ENCODE assay signal across 7 cellular contexts in the genomic region with DNA sequence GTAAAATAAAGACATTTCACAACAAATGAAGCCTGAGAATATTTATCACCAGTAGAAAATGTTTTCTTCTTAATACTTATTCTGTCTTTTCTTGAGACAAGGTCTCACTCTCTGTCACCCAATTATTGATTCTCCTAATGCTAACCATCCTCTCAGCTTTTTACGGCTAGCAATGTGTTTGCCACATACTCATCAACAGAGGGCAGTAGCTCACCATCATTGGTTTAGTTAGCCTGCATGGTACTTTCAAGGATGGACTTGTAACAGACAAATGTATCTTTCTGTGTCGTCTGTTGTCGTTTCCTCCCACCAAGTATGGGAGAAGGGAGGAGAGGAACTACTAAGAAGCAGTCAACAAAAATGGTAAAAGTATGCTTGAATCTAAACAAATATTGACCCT. TPM values are rescaled to one million over a fixed set of nuclear protein-coding genes. Genes with fewer than 3 reads are reported as not detected.
DNase-seq lines count a peak whose midpoint lies in the region; ATAC-seq and TF ChIP-seq lines count a peak whose summit lies in the region.

No MANE protein-coding gene starts in this region.

- H3K27me3 Mint-ChIP-seq in activated B cell treated with CpG ODN at 0.5 μM for 24 hours, result peaks cover 29% of the 10 kb centered on the region
- H3K27me3 Mint-ChIP-seq in neural progenitor cell (ENCODE audit: insufficient read depth, low read depth), result peaks cover 25% of the 10 kb centered on the region

- TF ChIP-seq CTCF in DOHH2 (IDR thresholded peaks at IDR 0.05; ENCODE audit: low read depth, low read length, poor library complexity, severe bottlenecking), result peak; percentile 66
- peak; percentile 76 for TF ChIP-seq CTCF in activated B cell treated with CpG ODN at 0.5 μM for 24 hours (IDR thresholded peaks at IDR 0.05)
- TF ChIP-seq CTCF in neural progenitor cell (IDR thresholded peaks at IDR 0.05), result peak; percentile 86

- no peak overlapping the region for H3K27ac ChIP-seq in DOHH2 (ENCODE audit: low read depth, low read length)
- no peak overlapping the region for H3K27ac ChIP-seq in neural progenitor cell

- no peaks in the 10 kb centered on the region for H3K9me2 ChIP-seq in DOHH2 (replicated peaks; ENCODE audit: control insufficient read depth, low read length)

- H3K27me3 ChIP-seq in DOHH2 (ENCODE audit: control insufficient read depth, low read length), result peaks cover 19% of the 10 kb centered on the region
- H3K27me3 ChIP-seq in neural progenitor cell, result peaks cover 39% of the 10 kb centered on the region

- H3F3A ChIP-seq in DOHH2 (ENCODE audit: control insufficient read depth, insufficient read depth), result no peaks in the 10 kb centered on the region
- peaks cover 6% of the 10 kb centered on the region for H3F3A ChIP-seq in neural progenitor cell (ENCODE audit: low read depth)

- CTCF ChIA-PET in activated B cell treated with CpG ODN at 0.5 μM for 24 hours (lab: Charles Lee), result interaction anchor here (0.6 to 5.6 kb wide), 21 partner anchors 8 to 593 kb away, joined by 3 to 440 read pairs (median 7); partner anchors contain the start of genes NDUFB6, RIGI, SMIM27 and TOPORS

- H3K4me3 Mint-ChIP-seq in activated B cell treated with CpG ODN at 0.5 μM for 24 hours (no peak overlapping the region), neural progenitor cell (no peak overlapping the region)

- peak overlapping the region; percentile 48 for H3K4me2 ChIP-seq in DOHH2 (ENCODE audit: low read length)
- peak overlapping the region; percentile 14 for H3K4me2 ChIP-seq in neural progenitor cell

- POLR2A ChIA-PET in activated B cell treated with CpG ODN at 0.5 μM for 24 hours (lab: Charles Lee), result interaction anchor here (0.7 to 2.4 kb wide), 3 partner anchors 194 to 201 kb away, joined by 3 to 6 read pairs (median 4); partner anchors contain the start of gene NDUFB6

- no peak overlapping the region for H2AFZ ChIP-seq in neural progenitor cell (replicated peaks)

- H4K20me1 ChIP-seq in DOHH2 (ENCODE audit: control insufficient read depth, insufficient read depth, low read depth, low read length) (no peaks in the 10 kb centered on the region), neural progenitor cell (ENCODE audit: low read depth) (no peaks in the 10 kb centered on the region)

- no peak overlapping the region for H3K4me3 ChIP-seq in DOHH2 (ENCODE audit: low read length)
- no peak overlapping the region for H3K4me3 ChIP-seq in neural progenitor cell

- H3K4me1 Mint-ChIP-seq in activated B cell treated with CpG ODN at 0.5 μM for 24 hours (peaks cover 11% of the 10 kb centered on the region), neural progenitor cell (peaks cover 5% of the 10 kb centered on the region)

- H3K79me2 ChIP-seq in DOHH2 (ENCODE audit: control insufficient read depth, low read length) (no peaks in the 10 kb centered on the region), neural progenitor cell (ENCODE audit: low read depth) (no peaks in the 10 kb centered on the region)

- H3K9ac ChIP-seq in neural progenitor cell, result no peak overlapping the region

- H3K36me3 ChIP-seq in DOHH2 (ENCODE audit: control insufficient read depth, low read length), result no peaks in the 10 kb centered on the region
- no peaks in the 10 kb centered on the region for H3K36me3 ChIP-seq in neural progenitor cell

- H3K9me3 ChIP-seq in DOHH2 (ENCODE audit: control insufficient read depth, insufficient read depth, low read length) (no peaks in the 10 kb centered on the region), neural progenitor cell (ENCODE audit: low read depth) (no peaks in the 10 kb centered on the region)

- H3K9me3 Mint-ChIP-seq in activated B cell treated with CpG ODN at 0.5 μM for 24 hours (no peaks in the 10 kb centered on the region), neural progenitor cell (no peaks in the 10 kb centered on the region)

- H3K4me1 ChIP-seq in DOHH2 (ENCODE audit: control insufficient read depth, low read length), result peaks cover 10% of the 10 kb centered on the region
- H3K4me1 ChIP-seq in neural progenitor cell, result no peaks in the 10 kb centered on the region

- peak; percentile 83 for ATAC-seq in GM19395 (IDR thresholded peaks at IDR 0.05; ENCODE audit: unreplicated experiment)
- peak; percentile 83 for ATAC-seq in HG03354 (IDR thresholded peaks at IDR 0.05; ENCODE audit: poor library complexity, severe bottlenecking, unreplicated experiment)
- peak; percentile 80 for ATAC-seq in activated B cell treated with CpG ODN at 0.5 μM for 24 hours (ENCODE audit: low read depth)

- peak; percentile 72 for DNase-seq in NCI-H2227 (lab: John Stamatoyannopoulos, UW; ENCODE audit: unreplicated experiment)
- DNase-seq in activated B cell treated with CpG ODN at 0.5 μM for 24 hours, result no peak
- DNase-seq in fibroblast of peridontal ligament (ENCODE audit: extremely low read depth), result peak; percentile 86
- peak; percentile 79 for DNase-seq in neural progenitor cell (ENCODE audit: low spot score)

- intact Hi-C loops in activated B cell treated with CpG ODN at 0.5 μM for 24 hours (cut with micrococcal nuclease), result loop anchor here (1.0 to 10.0 kb wide), 2 partner anchors 326 to 590 kb away; no protein-coding TSS in a partner anchor

- no peaks in the 10 kb centered on the region for H3K36me3 Mint-ChIP-seq in activated B cell treated with CpG ODN at 0.5 μM for 24 hours (ENCODE audit: low read depth)
- H3K36me3 Mint-ChIP-seq in neural progenitor cell, result no peaks in the 10 kb centered on the region

- H3K27ac Mint-ChIP-seq in activated B cell treated with CpG ODN at 0.5 μM for 24 hours (no peak overlapping the region), neural progenitor cell (no peak overlapping the region)

RNA-seq across cellular contexts. Expression of gene ACO1, which starts 5.9 kb away (rescaled TPM):
- 10.3 and 10.4 TPM in 2 replicates for total RNA-seq in activated B cell treated with CpG ODN at 0.5 μM for 24 hours
- total RNA-seq in neural progenitor cell (ENCODE audit: low replicate concordance), result 37.6 and 38.2 TPM in 2 replicates
